14 cellular contexts compared by ENCODE assay signal in genomic region chr5:129945031-129945430, GRCh38.
DNase-seq lines count a peak whose midpoint lies in the region; TF ChIP-seq lines count a peak whose summit lies in the region.
"Had no signal": no experiment of that assay in that cellular context is flagged by ENCODE, and none has a peak within 500 bp of the region (broad histone marks: within the 10 kb centered on the region; RNA-seq: fewer than 3 reads in every experiment).

No MANE protein-coding gene starts in this region.

- H3K4me3 ChIP-seq in choroid plexus epithelial cell (ENCODE audit: low read depth, low read length), result no peak overlapping the region
- H3K4me3 ChIP-seq: esophagus squamous epithelium, spleen had no signal

- TF ChIP-seq CTCF in choroid plexus epithelial cell (conservative IDR thresholded peaks at IDR 0.05; ENCODE audit: low read depth, low read length), result no peak

- peak; percentile 75 for DNase-seq in AG08395 (ENCODE audit: low spot score)
- DNase-seq in NCI-H526 (lab: John Stamatoyannopoulos, UW), result peak; percentile 13 to 36
- peak; percentile 80 for DNase-seq in choroid plexus epithelial cell (ENCODE audit: low read depth)
- DNase-seq in non-pigmented ciliary epithelial cell (ENCODE audit: low read depth), result peak; percentile 38
- no peak for DNase-seq in NCI-H2029 (lab: John Stamatoyannopoulos, UW)
- DNase-seq in nucleus accumbens (lab: John Stamatoyannopoulos, UW), result no peak
- no peak for DNase-seq in NCI-H2227 (lab: John Stamatoyannopoulos, UW; ENCODE audit: unreplicated experiment)
- DNase-seq in LoVo (ENCODE audit: low spot score), result no peak
- DNase-seq: activated B cell treated with CpG ODN at 0.5 μM for 24 hours; activated CD8-positive, alpha-beta memory T cell treated with anti-CD3 and anti-CD28 coated beads, Interleukin-2, amount 50 U/mL, for 4 hours; esophagus squamous epithelium; mesendoderm; NCI-H1092; spleen had no signal

Comparison
In these comparisons a context has a peak if more than half of its experiments do, and no peak if none do; other contexts are left out.
1. DNase-seq: peak in AG08395 (single experiment), NCI-H526 (2 of 2), choroid plexus epithelial cell (single experiment) and non-pigmented ciliary epithelial cell (single experiment); none in NCI-H2029 (single experiment), nucleus accumbens (0 of 56), NCI-H2227 (single experiment) and LoVo (single experiment).